21 cellular contexts compared by ENCODE assay signal in genomic region chr2:77831471-77831870, GRCh38.
DNase-seq lines count a peak whose midpoint lies in the region; ATAC-seq and TF ChIP-seq lines count a peak whose summit lies in the region.
"Had no signal": no experiment of that assay in that cellular context is flagged by ENCODE, and none has a peak within 500 bp of the region (broad histone marks: within the 10 kb centered on the region; RNA-seq: fewer than 3 reads in every experiment).

No MANE protein-coding gene starts in this region.

- H3K9me3 Mint-ChIP-seq in type B pancreatic cell = peaks cover 17% of the 10 kb centered on the region
- H3K9me3 Mint-ChIP-seq in T-helper 2 cell treated with Interferon-gamma antibody and Interleukin-4, amounts not matched to agents 5 μg/mL and 100 μg/mL, for 36 hours = peaks cover 65% of the 10 kb centered on the region

- H3K4me1 Mint-ChIP-seq in type B pancreatic cell (ENCODE audit: unreplicated experiment) = no peaks in the 10 kb centered on the region
- H3K4me1 Mint-ChIP-seq in T-helper 2 cell treated with Interferon-gamma antibody and Interleukin-4, amounts not matched to agents 5 μg/mL and 100 μg/mL, for 36 hours (ENCODE audit: low read depth) = no peaks in the 10 kb centered on the region
- H3K4me1 Mint-ChIP-seq: B cell; CD4-positive, CD25-positive, alpha-beta regulatory T cell; CD8-positive, alpha-beta memory T cell had no signal

- TF ChIP-seq POLR2A in suprapubic skin (IDR thresholded peaks at IDR 0.05) = no peak

- 83% methylated on average over 1 of the region's 1 CpG for WGBS in hepatocyte (ENCODE audit: low lambda C conversion rate, missing lambda C conversion rate)
- 94% methylated on average over 1 of the region's 1 CpG for WGBS in suprapubic skin

- peak overlapping the region; percentile 20; the same call in 1 of the 2 replicates for H3K27ac ChIP-seq in 22Rv1
- peak overlapping the region; percentile 15 for H3K27ac ChIP-seq in hepatocyte
- no peak overlapping the region for H3K27ac ChIP-seq in suprapubic skin
- H3K27ac ChIP-seq: BLaER1 treated with 17β-estradiol and CSF1 and Interleukin-3, amounts not matched to agents 10 nM and 100 nM had no signal

- no peak overlapping the region for H3K4me3 ChIP-seq in hepatocyte
- no peak overlapping the region for H3K4me3 ChIP-seq in suprapubic skin
- H3K4me3 ChIP-seq: BLaER1 treated with 17β-estradiol and CSF1 and Interleukin-3, amounts not matched to agents 10 nM and 100 nM; K562 had no signal

- TF ChIP-seq CTCF in 22Rv1 (IDR thresholded peaks at IDR 0.05) = no peak
- no peak for TF ChIP-seq CTCF in hepatocyte (IDR thresholded peaks at IDR 0.05; ENCODE audit: poor library complexity)
- no peak for TF ChIP-seq CTCF in type B pancreatic cell (conservative IDR thresholded peaks at IDR 0.05)
- TF ChIP-seq CTCF in suprapubic skin (IDR thresholded peaks at IDR 0.05) = no peak

- H3K4me2 ChIP-seq in hepatocyte = no peak overlapping the region
- H3K4me2 ChIP-seq: BLaER1 treated with 17β-estradiol and CSF1 and Interleukin-3, amounts not matched to agents 10 nM and 100 nM had no signal

- H3K27me3 Mint-ChIP-seq in type B pancreatic cell = no peaks in the 10 kb centered on the region
- no peaks in the 10 kb centered on the region for H3K27me3 Mint-ChIP-seq in T-helper 2 cell treated with Interferon-gamma antibody and Interleukin-4, amounts not matched to agents 5 μg/mL and 100 μg/mL, for 36 hours (ENCODE audit: low read depth)
- H3K27me3 Mint-ChIP-seq: B cell; CD4-positive, CD25-positive, alpha-beta regulatory T cell; CD8-positive, alpha-beta memory T cell had no signal

- no peak overlapping the region for H2AFZ ChIP-seq in hepatocyte

- no peaks in the 10 kb centered on the region for H3K9me3 ChIP-seq in hepatocyte (ENCODE audit: low read depth)
- peaks cover 21% of the 10 kb centered on the region for H3K9me3 ChIP-seq in suprapubic skin

- TF ChIP-seq EP300 in suprapubic skin (IDR thresholded peaks at IDR 0.05) = no peak

- no peaks in the 10 kb centered on the region for H4K20me1 ChIP-seq in hepatocyte (ENCODE audit: insufficient read depth, poor library complexity, severe bottlenecking)
- H4K20me1 ChIP-seq: BLaER1 treated with 17β-estradiol and CSF1 and Interleukin-3, amounts not matched to agents 10 nM and 100 nM had no signal

- no peak for ATAC-seq in HG02970 (IDR thresholded peaks at IDR 0.05; ENCODE audit: low FRiP score, unreplicated experiment)
- ATAC-seq: HCT116, K562 had no signal

- no peaks in the 10 kb centered on the region for H3K9me2 ChIP-seq in hepatocyte (replicated peaks; ENCODE audit: insufficient read depth)

- no peak overlapping the region for H3K4me3 Mint-ChIP-seq in type B pancreatic cell
- H3K4me3 Mint-ChIP-seq in T-helper 2 cell treated with Interferon-gamma antibody and Interleukin-4, amounts not matched to agents 5 μg/mL and 100 μg/mL, for 36 hours = no peak overlapping the region
- H3K4me3 Mint-ChIP-seq: B cell; CD4-positive, CD25-positive, alpha-beta regulatory T cell; CD8-positive, alpha-beta memory T cell; HFFc6 had no signal

- H3K36me3 ChIP-seq in hepatocyte (replicated peaks; ENCODE audit: insufficient read depth, low read depth) (no peaks in the 10 kb centered on the region), suprapubic skin (no peaks in the 10 kb centered on the region)
- H3K36me3 ChIP-seq: BLaER1 treated with 17β-estradiol and CSF1 and Interleukin-3, amounts not matched to agents 10 nM and 100 nM had no signal

- DNase-seq in HT1080 (ENCODE audit: low read depth) (peak; percentile 40), hepatocyte (ENCODE audit: low spot score) (no peak), type B pancreatic cell (ENCODE audit: extremely low spot score, unreplicated experiment) (no peak), suprapubic skin (ENCODE audit: low spot score in 2 of 2) (no peak)
- no peak for DNase-seq in T-helper 2 cell treated with Interferon-gamma antibody and Interleukin-4, amounts not matched to agents 5 μg/mL and 100 μg/mL, for 36 hours (ENCODE audit: low spot score)
- DNase-seq: CD4-positive, CD25-positive, alpha-beta regulatory T cell; CD8-positive, alpha-beta memory T cell; COR-L47; DMS 273 treated with DMSO at 0.1 percent for 48 hours; DND-41; EL; GOT3; H7; HFFc6; IMR-90 had no signal

- H3K27me3 ChIP-seq in hepatocyte (no peaks in the 10 kb centered on the region), suprapubic skin (no peaks in the 10 kb centered on the region)
- H3K27me3 ChIP-seq: BLaER1 treated with 17β-estradiol and CSF1 and Interleukin-3, amounts not matched to agents 10 nM and 100 nM had no signal

- no peaks in the 10 kb centered on the region for H3K79me2 ChIP-seq in hepatocyte

- H3K4me1 ChIP-seq in hepatocyte (ENCODE audit: insufficient read depth) = no peaks in the 10 kb centered on the region
- no peaks in the 10 kb centered on the region for H3K4me1 ChIP-seq in suprapubic skin
- H3K4me1 ChIP-seq: BLaER1 treated with 17β-estradiol and CSF1 and Interleukin-3, amounts not matched to agents 10 nM and 100 nM had no signal

- H3K36me3 Mint-ChIP-seq in type B pancreatic cell = no peaks in the 10 kb centered on the region
- H3K36me3 Mint-ChIP-seq in T-helper 2 cell treated with Interferon-gamma antibody and Interleukin-4, amounts not matched to agents 5 μg/mL and 100 μg/mL, for 36 hours (ENCODE audit: low read depth) = no peaks in the 10 kb centered on the region
- H3K36me3 Mint-ChIP-seq: CD4-positive, CD25-positive, alpha-beta regulatory T cell had no signal

- H3K27ac Mint-ChIP-seq in type B pancreatic cell = peak overlapping the region; percentile 14
- H3K27ac Mint-ChIP-seq in T-helper 2 cell treated with Interferon-gamma antibody and Interleukin-4, amounts not matched to agents 5 μg/mL and 100 μg/mL, for 36 hours = no peak overlapping the region
- H3K27ac Mint-ChIP-seq: B cell; CD4-positive, CD25-positive, alpha-beta regulatory T cell; CD8-positive, alpha-beta memory T cell; HFFc6 had no signal
